In the genomic region with DNA sequence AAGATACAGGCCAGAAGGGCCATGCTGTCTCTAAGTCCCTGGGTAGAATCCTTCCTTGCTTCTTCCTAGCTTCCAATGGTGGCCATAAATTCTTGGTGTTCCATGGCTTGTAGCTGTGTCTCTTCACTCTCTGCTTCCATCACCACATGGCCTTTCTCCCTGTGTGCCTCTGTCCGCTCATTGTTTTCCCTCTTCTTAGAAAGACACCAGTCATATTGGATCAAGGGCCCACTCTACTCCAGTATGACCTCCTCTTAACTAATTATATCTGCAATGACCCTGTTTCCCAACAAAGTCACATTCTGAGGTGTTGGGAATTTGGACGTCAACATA, we compare ENCODE assay signal across 12 cellular contexts. TPM values are rescaled to one million over a fixed set of nuclear protein-coding genes. Genes with fewer than 3 reads are reported as not detected.
DNase-seq lines count a peak whose midpoint lies in the region; ATAC-seq and TF ChIP-seq lines count a peak whose summit lies in the region.
"Had no signal": no experiment of that assay in that cellular context is flagged by ENCODE, and none has a peak within 500 bp of the region (broad histone marks: within the 10 kb centered on the region; RNA-seq: fewer than 3 reads in every experiment).

No MANE protein-coding gene starts in this region.

- no peaks in the 10 kb centered on the region for H4K20me1 ChIP-seq in IMR-90 (ENCODE audit: insufficient read depth, low read length)
- no peaks in the 10 kb centered on the region for H4K20me1 ChIP-seq in smooth muscle cell (ENCODE audit: low read depth)

- no peak for TF ChIP-seq CTCF in IMR-90 (conservative IDR thresholded peaks at IDR 0.05; ENCODE audit: low read depth, low read length)
- TF ChIP-seq CTCF in smooth muscle cell (IDR thresholded peaks at IDR 0.05; ENCODE audit: borderline replicate concordance, insufficient read depth, poor library complexity, severe bottlenecking), result no peak
- no peak for TF ChIP-seq CTCF in GM10266 (IDR thresholded peaks at IDR 0.05; ENCODE audit: control insufficient read depth, insufficient read depth, low read depth, missing control alignments)

- no TSS peak for BruUV-seq in IMR-90 (replicated peaks; lab: Mats Ljungman, UMichigan)

- H3K36me3 ChIP-seq in ACC112 (ENCODE audit: insufficient read depth, low read length) (no peaks in the 10 kb centered on the region), IMR-90 (ENCODE audit: control insufficient read depth, insufficient read depth, low read length) (no peaks in the 10 kb centered on the region), smooth muscle cell (ENCODE audit: low read depth) (no peaks in the 10 kb centered on the region)
- H3K36me3 ChIP-seq: BE2C, HAP-1 had no signal

- H3K18ac ChIP-seq in IMR-90 (ENCODE audit: low read depth, low read length), result no peak overlapping the region

- H4K8ac ChIP-seq in IMR-90 (ENCODE audit: low read depth in 2 of 2, low read length in 2 of 2), result no peak overlapping the region

- H3K27ac ChIP-seq in ACC112 (ENCODE audit: low read depth, low read length), result peak overlapping the region; percentile 26; the same call in 1 of the 2 replicates
- no peak overlapping the region for H3K27ac ChIP-seq in IMR-90 (ENCODE audit: insufficient read depth, low read length)
- peak overlapping the region; percentile 13 for H3K27ac ChIP-seq in angular gyrus (ENCODE audit: low read depth, low read length)
- peak overlapping the region; percentile 32 for H3K27ac ChIP-seq in smooth muscle cell (ENCODE audit: low read depth)

- H3K14ac ChIP-seq in IMR-90 (replicated peaks; ENCODE audit: low read depth, low read length), result no peak overlapping the region

- ATAC-seq in IMR-90 (ENCODE audit: low read depth), result no peak
- no peak for ATAC-seq in left ventricle myocardium superior

- no peaks in the 10 kb centered on the region for H3F3A ChIP-seq in smooth muscle cell (ENCODE audit: low read depth)

- peak overlapping the region; percentile 5; the same call in 1 of the 2 replicates for H2BK120ac ChIP-seq in IMR-90 (ENCODE audit: low read depth, low read length)

- no CpG with 5 or more reads among the region's 2 CpGs for WGBS in IMR-90 (ENCODE audit: extremely low coverage in 2 of 2, insufficient read length in 1 of 2), 2 experiments
- WGBS in smooth muscle cell (ENCODE audit: low lambda C conversion rate), result 97% methylated on average over 2 of the region's 2 CpGs

- 0 out of 2 replicates have a peak overlapping the region, but pooled peaks have one; percentile 9 for H2BK20ac ChIP-seq in IMR-90 (ENCODE audit: low read depth, low read length)

- no peak overlapping the region for H2AK9ac ChIP-seq in IMR-90 (replicated peaks; ENCODE audit: low read depth, low read length, poor library complexity)

- peaks cover 5% of the 10 kb centered on the region; the same call in 1 of the 2 replicates for H3K9me1 ChIP-seq in IMR-90 (ENCODE audit: insufficient read depth, low read length)

- peak overlapping the region; percentile 13; the same call in 1 of the 2 replicates for H2AK5ac ChIP-seq in IMR-90 (ENCODE audit: low read depth, low read length)

- peak overlapping the region; percentile 31; the same call in 2 of the 3 replicates for H2BK15ac ChIP-seq in IMR-90 (ENCODE audit: low read depth, low read length)

- H2AFZ ChIP-seq in ACC112 (ENCODE audit: low read length, unreplicated experiment) (no peak overlapping the region), IMR-90 (replicated peaks; ENCODE audit: low read length, poor library complexity) (no peak overlapping the region), smooth muscle cell (ENCODE audit: low read depth) (no peak overlapping the region)

- no peak overlapping the region for H3K9ac ChIP-seq in IMR-90 (ENCODE audit: low read depth, low read length)
- peak overlapping the region; percentile 10 for H3K9ac ChIP-seq in smooth muscle cell (ENCODE audit: low read depth)

- H3K27me3 ChIP-seq in ACC112 (ENCODE audit: insufficient read depth, low read length) (no peaks in the 10 kb centered on the region), IMR-90 (ENCODE audit: control insufficient read depth, insufficient read depth, low read length) (no peaks in the 10 kb centered on the region), smooth muscle cell (ENCODE audit: low read depth) (no peaks in the 10 kb centered on the region)
- H3K27me3 ChIP-seq: BE2C had no signal

- no peak overlapping the region for H4K5ac ChIP-seq in IMR-90 (ENCODE audit: low read depth, low read length)

- H3K56ac ChIP-seq in IMR-90 (ENCODE audit: extremely low read depth, insufficient read depth, low read length), result no peak overlapping the region

- H4K91ac ChIP-seq in IMR-90 (ENCODE audit: insufficient read depth, low read depth, low read length), result no peak overlapping the region; the same call in 1 of the 2 replicates

- TF ChIP-seq RAD21 in IMR-90 (IDR thresholded peaks at IDR 0.05; ENCODE audit: low read length), result no peak

- POLR2A ChIA-PET in IMR-90 (lab: Charles Lee; ENCODE audit: unreplicated experiment), result no interaction called here

- in situ Hi-C loops in IMR-90 (cut with MboI; ENCODE audit: low sequenced_read_pairs), result no loop called here

- intact Hi-C loops in IMR-90 (cut with micrococcal nuclease), result no loop called here
- intact Hi-C loops in left ventricle myocardium superior (cut with micrococcal nuclease), result no loop called here

- CTCF ChIA-PET in IMR-90 (lab: Yijun Ruan, JAX), result no interaction called here

- peak overlapping the region; percentile 9; the same call in 1 of the 2 replicates for H3K4ac ChIP-seq in IMR-90 (ENCODE audit: low read depth, low read length)

- H3K79me2 ChIP-seq in ACC112 (ENCODE audit: control insufficient read depth, insufficient read depth, low read length, unreplicated experiment), result no peaks in the 10 kb centered on the region
- no peaks in the 10 kb centered on the region for H3K79me2 ChIP-seq in smooth muscle cell (ENCODE audit: low read depth)

- H3K4me3 ChIP-seq in ACC112 (ENCODE audit: low read depth, low read length), result no peak overlapping the region
- H3K4me3 ChIP-seq in IMR-90 (ENCODE audit: insufficient read depth, low read depth, low read length), result no peak overlapping the region
- no peak overlapping the region for H3K4me3 ChIP-seq in smooth muscle cell
- H3K4me3 ChIP-seq: HAP-1 had no signal

- TF ChIP-seq POLR2A in IMR-90 (IDR thresholded peaks at IDR 0.05; ENCODE audit: low read depth, low read length), result no peak

- H2BK5ac ChIP-seq in IMR-90 (ENCODE audit: low read depth, low read length, poor library complexity, severe bottlenecking), result no peak overlapping the region

- no peaks in the 10 kb centered on the region for H3K79me1 ChIP-seq in IMR-90 (ENCODE audit: low read depth in 1 of 2, low read length in 2 of 2)

- no peak overlapping the region for H3K23ac ChIP-seq in IMR-90 (ENCODE audit: low read depth, low read length)

- DNase-seq in IMR-90, result no peak
- no peak for DNase-seq in smooth muscle cell (lab: John Stamatoyannopoulos, UW; ENCODE audit: unreplicated experiment)
- no peak for DNase-seq in left ventricle myocardium superior
- DNase-seq in GM10266 (ENCODE audit: extremely low spot score), result no peak
- DNase-seq in GF-D8 (lab: John Stamatoyannopoulos, UW), result no peak
- DNase-seq: BE2C; Caco-2; CD8-positive, alpha-beta memory T cell; KG1 had no signal

- no peak overlapping the region for H3K4me2 ChIP-seq in IMR-90 (ENCODE audit: low read depth, low read length)
- H3K4me2 ChIP-seq in smooth muscle cell, result no peak overlapping the region

- H3K4me1 ChIP-seq in ACC112 (ENCODE audit: control insufficient read depth, insufficient read depth, low read length, unreplicated experiment) (peaks cover 5% of the 10 kb centered on the region), IMR-90 (ENCODE audit: control insufficient read depth, insufficient read depth, low read length) (peaks cover 8% of the 10 kb centered on the region), smooth muscle cell (ENCODE audit: low read depth) (no peaks in the 10 kb centered on the region)
- H3K4me1 ChIP-seq: Caco-2, HAP-1 had no signal

- H3K9me3 ChIP-seq in IMR-90 (ENCODE audit: control insufficient read depth, insufficient read depth, low read length) (no peaks in the 10 kb centered on the region), smooth muscle cell (replicated peaks; ENCODE audit: low read depth) (no peaks in the 10 kb centered on the region)
- H3K9me3 ChIP-seq: BE2C, Caco-2, HAP-1 had no signal

- dilution Hi-C loops in IMR-90 (cut with HindIII; ENCODE audit: low sequenced_read_pairs, unreplicated experiment), result no loop called here

TF ChIP-seq in IMR-90, 13 proteins besides CTCF, POLR2A, EP300 and RAD21:
- TF ChIP-seq RFX5 (IDR thresholded peaks at IDR 0.05; ENCODE audit: low read depth, low read length) (no peak), RCOR1 (IDR thresholded peaks at IDR 0.05; ENCODE audit: insufficient replicate concordance, low read length) (no peak), BHLHE40 (IDR thresholded peaks at IDR 0.05; ENCODE audit: low read depth, low read length) (no peak), SMC3 (IDR thresholded peaks at IDR 0.05; ENCODE audit: low read depth, low read length) (no peak)
TF ChIP-seq in IMR-90: peak in this region for 0.

RNA-seq across cellular contexts. Expression of a gene that starts 7.6 kb away (rescaled TPM):
- total RNA-seq in IMR-90 (2012; rRNA removed), result 0.28 TPM in 1 of 2 replicates, not detected in the other
- 1.4 TPM in 2 replicates for polyA plus RNA-seq in IMR-90 (2012; rRNA removed)
- 0.55 and 0.97 TPM in 2 replicates for polyA plus RNA-seq in IMR-90 (2012; cell fraction: cytosol; rRNA removed)
- 0.26 and 1.5 TPM in 2 replicates for polyA plus RNA-seq in IMR-90 (2012; cell fraction: nucleus; rRNA removed; ENCODE audit: low replicate concordance)
- total RNA-seq in smooth muscle cell, result 0.31 and 2.5 TPM in 2 replicates
- 3.9 and 4.2 TPM in 2 replicates for polyA plus RNA-seq in smooth muscle cell
- total RNA-seq in left ventricle myocardium superior, result 3.2 TPM
- total RNA-seq: Caco-2 had no signal
